ENCODE assay signal across 8 cellular contexts in genomic region chr1:172533511-172534116, GRCh38. TPM values are rescaled to one million over a fixed set of nuclear protein-coding genes. Genes with fewer than 3 reads are reported as not detected.
DNase-seq lines count a peak whose midpoint lies in the region; ATAC-seq, FAIRE-seq and TF ChIP-seq lines count a peak whose summit lies in the region.

No MANE protein-coding gene starts in this region.

- ATAC-seq in GM18909 (IDR thresholded peaks at IDR 0.05; ENCODE audit: poor library complexity, unreplicated experiment) (peak; percentile 26), T-helper 17 cell (peak; percentile 0)

- TF ChIP-seq CTCF in AG09309 (IDR thresholded peaks at IDR 0.05; ENCODE audit: control insufficient read depth, insufficient read depth, low read depth, low read length, missing control alignments) (no peak), bronchial epithelial cell (IDR thresholded peaks at IDR 0.05; ENCODE audit: insufficient read depth, low read length, severe bottlenecking) (no peak)

- FAIRE-seq in bronchial epithelial cell (lab: Jason Lieb, UNC) (no peak), frontal cortex (lab: Jason Lieb, UNC) (no peak)

- H3K36me3 ChIP-seq in bronchial epithelial cell (ENCODE audit: control insufficient read depth, insufficient read depth, low read length): no peaks in the 10 kb centered on the region

- DNase-seq in AG09309 (ENCODE audit: low read depth) (peak; percentile 11), HS-27A (ENCODE audit: low read depth) (peak; percentile 12), T-helper 17 cell (peak in 2 of 3 donors; percentile 7 to 21), bronchial epithelial cell (ENCODE audit: low read depth) (peak; percentile 40), left kidney (ENCODE audit: low read depth, low spot score) (peak; percentile 80), frontal cortex (ENCODE audit: low spot score in 2 of 2) (no peak)
- peak; percentile 2 to 10 (median 2) for DNase-seq in stimulated activated CD4-positive, alpha-beta T cell treated with anti-CD3 and anti-CD28 coated beads, TNF-alpha, amount 100 ng/mL, for 4 hours (ENCODE audit: low read depth in 3 of 3)

- peaks cover 51% of the 10 kb centered on the region for H3K4me1 Mint-ChIP-seq in T-helper 17 cell

- peaks cover 14% of the 10 kb centered on the region for H3K36me3 Mint-ChIP-seq in T-helper 17 cell (ENCODE audit: low read depth)

- peak overlapping the region; percentile 99 for H3K27ac Mint-ChIP-seq in T-helper 17 cell

- no peaks in the 10 kb centered on the region for H3K27me3 ChIP-seq in bronchial epithelial cell (ENCODE audit: control insufficient read depth, insufficient read depth, low read length)

- H3K4me3 Mint-ChIP-seq in T-helper 17 cell: peak overlapping the region; percentile 100

- H3K9me3 ChIP-seq in T-helper 17 cell (ENCODE audit: control insufficient read depth, low read length, poor library complexity, severe bottlenecking): no peaks in the 10 kb centered on the region

- H3K4me3 ChIP-seq in AG09309 (ENCODE audit: control insufficient read depth, low read depth, low read length) (peak overlapping the region; percentile 93), bronchial epithelial cell (ENCODE audit: low read depth, low read length) (peak overlapping the region; percentile 85)

- peaks cover 12% of the 10 kb centered on the region for H3K27me3 Mint-ChIP-seq in T-helper 17 cell

RNA-seq across cellular contexts. Expression of gene SUCO, which starts 0.7 kb away (rescaled TPM):
- total RNA-seq in T-helper 17 cell: 10 to 100 TPM; 86.9 to 95.8 TPM
- total RNA-seq in bronchial epithelial cell: 11.3 and 12.4 TPM in 2 replicates
- total RNA-seq in frontal cortex: 77.0 TPM

Comparison
In these comparisons a context has a peak if more than half of its experiments do, and no peak if none do; other contexts are left out.
1. DNase-seq: peak in AG09309 (single experiment), HS-27A (single experiment), T-helper 17 cell (2 of 3), bronchial epithelial cell (single experiment), left kidney (single experiment) and stimulated activated CD4-positive, alpha-beta T cell treated with anti-CD3 and anti-CD28 coated beads, TNF-alpha, amount 100 ng/mL, for 4 hours (3 of 3); none in frontal cortex (0 of 2).